25 cellular contexts compared by ENCODE assay signal in the genomic region with DNA sequence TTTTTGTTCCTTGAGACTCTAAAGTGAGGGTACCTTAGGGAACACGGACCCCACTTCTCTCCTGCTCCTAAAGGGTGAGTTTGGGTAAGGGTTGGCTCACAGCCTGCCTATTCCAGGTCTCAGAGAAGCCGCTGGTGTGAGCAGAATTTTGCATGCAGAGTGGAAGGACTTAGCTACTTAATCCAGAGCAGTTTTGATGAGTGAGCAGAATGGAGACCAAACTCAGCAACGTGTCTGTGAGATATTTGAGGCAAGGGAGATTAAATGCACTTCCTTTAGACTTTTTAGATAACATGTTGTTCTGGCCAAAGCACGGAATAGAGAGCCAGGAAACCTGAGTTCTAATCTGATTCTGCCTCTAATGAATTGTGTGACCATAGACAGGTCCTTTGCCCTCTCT.
"Had no signal": no experiment of that assay in that cellular context is flagged by ENCODE, and none has a peak within 500 bp of the region (broad histone marks: within the 10 kb centered on the region; RNA-seq: fewer than 3 reads in every experiment).

No MANE protein-coding gene starts in this region.

- DNase-seq: colonic mucosa; effector CD8-positive, alpha-beta T cell; foreskin keratinocyte; glutamatergic neuron; heart right ventricle; hippocampal formation; immature natural killer cell; left ventricle myocardium superior; lower lobe of right lung; naive thymus-derived CD8-positive, alpha-beta T cell; nephron progenitor cell; nucleus accumbens; right cardiac atrium; sigmoid colon; stimulated activated CD4-positive, alpha-beta T cell treated with anti-CD3 and anti-CD28 coated beads, Interleukin-2, amount 100 ng/mL, for 24 hours; stimulated activated CD4-positive, alpha-beta T cell treated with anti-CD3 and anti-CD28 coated beads, Interleukin-4, amount 100 ng/mL, for 24 hours; stimulated activated naive CD4-positive, alpha-beta T cell treated with Interleukin-2 at 50 U/mL for 16 hours; stomach; thyroid gland; trophoblast cell had no signal

- H3K27me3 ChIP-seq: colonic mucosa, esophagus muscularis mucosa, foreskin keratinocyte, heart right ventricle, sigmoid colon, stomach, thyroid gland had no signal

- H3K4me1 ChIP-seq: colonic mucosa, esophagus muscularis mucosa, foreskin keratinocyte, lower lobe of right lung, prostate gland, sigmoid colon, stomach, thyroid gland had no signal

- H3K27ac ChIP-seq: colonic mucosa, esophagus muscularis mucosa, foreskin keratinocyte, heart right ventricle, lower lobe of right lung, prostate gland, sigmoid colon, stomach, thyroid gland had no signal

- H3K9me3 ChIP-seq: colonic mucosa, esophagus muscularis mucosa, heart right ventricle, lower lobe of right lung, prostate gland, sigmoid colon, stomach, thyroid gland had no signal

- ATAC-seq: foreskin keratinocyte; heart right ventricle; left ventricle myocardium superior; lower lobe of right lung; naive thymus-derived CD8-positive, alpha-beta T cell; right cardiac atrium; stimulated activated effector memory CD8-positive, alpha-beta T cell treated with anti-CD3 and anti-CD28 coated beads, Interleukin-12 subunit alpha, Interleukin-12 subunit beta, amount 100 ng/mL, for 72 hours had no signal

- FAIRE-seq: endothelial cell of umbilical vein, keratinocyte had no signal

- H3K4me3 ChIP-seq: colonic mucosa, esophagus muscularis mucosa, heart right ventricle, lower lobe of right lung, prostate gland, sigmoid colon, stomach, thyroid gland had no signal

- H3K36me3 ChIP-seq: colonic mucosa, prostate gland, sigmoid colon had no signal
